Comparison of ENCODE assay signal across 19 cellular contexts in the genomic region with DNA sequence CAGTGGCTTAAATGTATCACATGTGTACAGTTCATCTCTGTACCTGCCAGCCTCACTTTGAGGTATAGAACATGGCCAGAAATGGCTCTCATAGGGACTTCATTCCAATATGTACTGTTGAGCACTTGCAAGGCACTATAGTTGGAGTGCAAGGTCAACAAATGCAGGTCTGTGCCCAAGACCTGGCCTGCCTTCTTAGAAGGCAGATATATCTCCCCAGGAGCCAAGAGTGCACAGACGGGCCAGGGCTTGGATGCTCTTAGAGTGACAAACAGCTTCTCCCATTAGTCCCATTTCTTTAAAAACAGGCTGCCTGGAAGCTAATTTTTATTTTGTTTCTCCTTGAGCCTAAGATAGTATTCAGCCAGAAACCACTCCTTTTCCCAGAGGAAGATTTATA. TPM values are rescaled to one million over a fixed set of nuclear protein-coding genes. Genes with fewer than 3 reads are reported as not detected.
"Had no signal": no experiment of that assay in that cellular context is flagged by ENCODE, and none has a peak within 500 bp of the region (broad histone marks: within the 10 kb centered on the region; RNA-seq: fewer than 3 reads in every experiment).

No MANE protein-coding gene starts in this region.

- H3K36me3 ChIP-seq: neural progenitor cell, uterus had no signal

- H3K4me3 Mint-ChIP-seq: activated naive CD8-positive, alpha-beta T cell treated with anti-CD3 and anti-CD28 coated beads, Interleukin-2, amount 10 ng/mL, durations not matched to agents 7 days and 5 days; activated T-cell treated with anti-CD3 and anti-CD28 coated beads, Interleukin-2, amount 50 U/mL, for 4 hours; immature natural killer cell; naive B cell; neural progenitor cell had no signal

- H3K9me3 ChIP-seq: gastrocnemius medialis, heart left ventricle, pancreas, sigmoid colon, uterus had no signal

- ATAC-seq: activated T-cell treated with anti-CD3 and anti-CD28 coated beads, Interleukin-2, amount 50 U/mL, for 4 hours; gastrocnemius medialis; heart left ventricle had no signal

- H3K4me2 ChIP-seq: neural progenitor cell had no signal

- H3K4me1 Mint-ChIP-seq: neural progenitor cell had no signal

- H3K27me3 Mint-ChIP-seq: activated naive CD8-positive, alpha-beta T cell treated with anti-CD3 and anti-CD28 coated beads, Interleukin-2, amount 10 ng/mL, durations not matched to agents 7 days and 5 days; naive B cell had no signal

- H3K4me1 ChIP-seq: gastrocnemius medialis, neural progenitor cell, pancreas had no signal

- H3K4me3 ChIP-seq: gastrocnemius medialis, heart left ventricle, neural progenitor cell, pancreas, sigmoid colon, uterus had no signal

- H2AFZ ChIP-seq: neural progenitor cell had no signal

- H3K27ac ChIP-seq: brain microvascular endothelial cell, gastrocnemius medialis, neural progenitor cell, pancreas, sigmoid colon, uterus had no signal

- H3K27ac Mint-ChIP-seq: activated naive CD8-positive, alpha-beta T cell treated with anti-CD3 and anti-CD28 coated beads, Interleukin-2, amount 10 ng/mL, durations not matched to agents 7 days and 5 days; immature natural killer cell; neural progenitor cell had no signal

- DNase-seq: activated CD4-positive, alpha-beta T cell treated with anti-CD3 and anti-CD28 coated beads for 4 hours; activated gamma-delta T cell treated with Interleukin-2 at 50 U/mL for 16 hours; activated T-cell treated with anti-CD3 and anti-CD28 coated beads, Interleukin-2, amount 50 U/mL, for 4 hours; brain microvascular endothelial cell; dermis blood vessel endothelial cell; gastrocnemius medialis; immature natural killer cell; naive B cell; stimulated activated CD4-positive, alpha-beta T cell treated with anti-CD3 and anti-CD28 coated beads, Interleukin-1b, Interleukin-23, amount 100 ng/mL, for 48 hours; T-helper 2 cell had no signal

- H3K9me3 Mint-ChIP-seq: activated naive CD8-positive, alpha-beta T cell treated with anti-CD3 and anti-CD28 coated beads, Interleukin-2, amount 10 ng/mL, durations not matched to agents 7 days and 5 days; activated T-cell treated with anti-CD3 and anti-CD28 coated beads, Interleukin-2, amount 50 U/mL, for 4 hours; immature natural killer cell; naive B cell; neural progenitor cell had no signal

- H3K27me3 ChIP-seq: brain microvascular endothelial cell, gastrocnemius medialis, heart left ventricle, neural progenitor cell, pancreas, sigmoid colon, uterus had no signal

- H3K9ac ChIP-seq: neural progenitor cell had no signal

RNA-seq across cellular contexts. Expression of gene ANKRD53, which starts 9.0 kb away (rescaled TPM):
- total RNA-seq: activated T-cell treated with anti-CD3 and anti-CD28 coated beads, Interleukin-2, amount 50 U/mL, for 4 hours had no signal

RNA-seq across cellular contexts. Expression of gene ATP6V1B1, which starts 51.7 kb away (rescaled TPM):
- total RNA-seq: activated naive CD8-positive, alpha-beta T cell treated with anti-CD3 and anti-CD28 coated beads, Interleukin-2, amount 10 ng/mL, durations not matched to agents 7 days and 5 days; activated T-cell treated with anti-CD3 and anti-CD28 coated beads, Interleukin-2, amount 50 U/mL, for 4 hours; cerebellum; dermis blood vessel endothelial cell; lung microvascular endothelial cell; mononuclear cell had no signal
- polyA plus RNA-seq: immature natural killer cell had no signal
